ENCODE assay signal across 9 cellular contexts in the genomic region with DNA sequence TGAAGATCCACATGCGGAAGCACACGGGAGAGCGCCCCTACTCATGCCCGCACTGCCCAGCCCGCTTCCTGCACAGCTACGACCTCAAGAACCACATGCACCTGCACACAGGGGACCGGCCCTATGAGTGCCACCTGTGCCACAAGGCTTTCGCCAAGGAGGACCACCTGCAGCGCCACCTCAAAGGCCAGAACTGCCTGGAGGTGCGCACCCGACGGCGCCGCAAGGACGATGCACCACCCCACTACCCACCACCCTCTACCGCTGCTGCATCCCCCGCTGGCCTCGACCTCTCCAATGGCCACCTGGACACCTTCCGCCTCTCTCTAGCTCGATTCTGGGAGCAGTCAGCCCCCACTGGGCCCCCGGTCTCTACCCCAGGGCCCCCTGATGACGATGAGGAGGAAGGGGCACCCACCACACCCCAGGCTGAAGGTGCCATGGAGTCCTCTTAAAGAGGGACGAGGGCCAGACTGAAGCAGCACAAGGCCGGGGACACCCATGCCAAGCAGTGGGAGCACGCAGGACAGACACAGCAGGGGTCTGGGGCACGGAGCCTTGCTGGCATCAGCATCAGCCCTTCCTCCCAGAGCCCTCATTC. TPM values are rescaled to one million over a fixed set of nuclear protein-coding genes. Genes with fewer than 3 reads are reported as not detected.
DNase-seq lines count a peak whose midpoint lies in the region.
"Had no signal": no experiment of that assay in that cellular context is flagged by ENCODE, and none has a peak within 500 bp of the region (broad histone marks: within the 10 kb centered on the region; RNA-seq: fewer than 3 reads in every experiment).

No MANE protein-coding gene starts in this region.

- H3K36me3 Mint-ChIP-seq in activated T-helper 1 cell treated with anti-CD3 and anti-CD28 coated beads, Interleukin-12 subunit alpha, Interleukin-12 subunit beta, Interleukin-2, Interleukin-4 antibody, amounts not matched to agents 30 ng/mL and 10 ng/mL and 1 ng/mL, durations not matched to agents 14 hours and 24 hours and 36 hours (ENCODE audit: low read depth), result peaks cover 56% of the 10 kb centered on the region

- peak overlapping the region; percentile 42 for H3K27ac Mint-ChIP-seq in activated T-helper 1 cell treated with anti-CD3 and anti-CD28 coated beads, Interleukin-12 subunit alpha, Interleukin-12 subunit beta, Interleukin-2, Interleukin-4 antibody, amounts not matched to agents 30 ng/mL and 10 ng/mL and 1 ng/mL, durations not matched to agents 14 hours and 24 hours and 36 hours

- H3K4me1 Mint-ChIP-seq in activated T-helper 1 cell treated with anti-CD3 and anti-CD28 coated beads, Interleukin-12 subunit alpha, Interleukin-12 subunit beta, Interleukin-2, Interleukin-4 antibody, amounts not matched to agents 30 ng/mL and 10 ng/mL and 1 ng/mL, durations not matched to agents 14 hours and 24 hours and 36 hours (ENCODE audit: low read depth), result peaks cover 60% of the 10 kb centered on the region

- no peaks in the 10 kb centered on the region for H3K9me3 Mint-ChIP-seq in activated T-helper 1 cell treated with anti-CD3 and anti-CD28 coated beads, Interleukin-12 subunit alpha, Interleukin-12 subunit beta, Interleukin-2, Interleukin-4 antibody, amounts not matched to agents 30 ng/mL and 10 ng/mL and 1 ng/mL, durations not matched to agents 14 hours and 24 hours and 36 hours

- H3K4me1 ChIP-seq in iPS-20b (ENCODE audit: insufficient read depth, low read length) (peaks cover 13% of the 10 kb centered on the region; the same call in 1 of the 2 replicates), stomach smooth muscle (ENCODE audit: control insufficient read depth, insufficient read depth, low read length) (peaks cover 30% of the 10 kb centered on the region)

- no peak overlapping the region for H3K4me3 ChIP-seq in Jurkat, Clone E6-1 (ENCODE audit: low read length)
- peak overlapping the region; percentile 59; the same call in 1 of the 2 replicates for H3K4me3 ChIP-seq in iPS-20b (ENCODE audit: low read length)
- H3K4me3 ChIP-seq in stomach smooth muscle (ENCODE audit: low read length in 2 of 2), result no peak overlapping the region

- H3K9me3 ChIP-seq in iPS-20b (ENCODE audit: insufficient read depth, low read depth, low read length) (no peaks in the 10 kb centered on the region), stomach smooth muscle (ENCODE audit: control insufficient read depth in 2 of 2, low read length in 2 of 2) (no peaks in the 10 kb centered on the region)

- H3K27ac ChIP-seq in iPS-20b (ENCODE audit: low read length) (peak overlapping the region; percentile 45), stomach smooth muscle (ENCODE audit: low read length) (peak overlapping the region; percentile 88)

- DNase-seq in Jurkat, Clone E6-1 (ENCODE audit: low read depth, low spot score), result peak; percentile 86
- DNase-seq in activated T-helper 1 cell treated with anti-CD3 and anti-CD28 coated beads, Interleukin-12 subunit alpha, Interleukin-12 subunit beta, Interleukin-2, Interleukin-4 antibody, amounts not matched to agents 30 ng/mL and 10 ng/mL and 1 ng/mL, durations not matched to agents 14 hours and 24 hours and 36 hours (ENCODE audit: low spot score), result no peak
- DNase-seq in NCI-H526 (lab: John Stamatoyannopoulos, UW) (no peak), NCI-H446 treated with DMSO at 0.1 percent for 48 hours (lab: John Stamatoyannopoulos, UW) (no peak), NCI-H69 (lab: John Stamatoyannopoulos, UW) (no peak)

- intact Hi-C loops in activated T-helper 1 cell treated with anti-CD3 and anti-CD28 coated beads, Interleukin-12 subunit alpha, Interleukin-12 subunit beta, Interleukin-2, Interleukin-4 antibody, amounts not matched to agents 30 ng/mL and 10 ng/mL and 1 ng/mL, durations not matched to agents 14 hours and 24 hours and 36 hours (cut with micrococcal nuclease), result no loop called here

- H3K36me3 ChIP-seq in iPS-20b (ENCODE audit: insufficient read depth, low read depth, low read length), result peaks cover 29% of the 10 kb centered on the region
- H3K36me3 ChIP-seq in stomach smooth muscle (ENCODE audit: control insufficient read depth in 2 of 2, insufficient read depth in 2 of 2, low read length in 2 of 2), result no peaks in the 10 kb centered on the region

- H3K9ac ChIP-seq in iPS-20b (ENCODE audit: low read depth, low read length), result peak overlapping the region; percentile 72; the same call in 1 of the 2 replicates
- H3K9ac ChIP-seq in stomach smooth muscle (ENCODE audit: low read length in 2 of 2), result peak overlapping the region; percentile 76 to 80

- peak overlapping the region; percentile 69 for H3K4me3 Mint-ChIP-seq in activated T-helper 1 cell treated with anti-CD3 and anti-CD28 coated beads, Interleukin-12 subunit alpha, Interleukin-12 subunit beta, Interleukin-2, Interleukin-4 antibody, amounts not matched to agents 30 ng/mL and 10 ng/mL and 1 ng/mL, durations not matched to agents 14 hours and 24 hours and 36 hours

- H3K27me3 ChIP-seq in iPS-20b (ENCODE audit: insufficient read depth, low read length) (no peaks in the 10 kb centered on the region), stomach smooth muscle (ENCODE audit: control insufficient read depth in 1 of 2, insufficient read depth in 2 of 2, low read length in 2 of 2) (no peaks in the 10 kb centered on the region)

- no peaks in the 10 kb centered on the region for H3K27me3 Mint-ChIP-seq in activated T-helper 1 cell treated with anti-CD3 and anti-CD28 coated beads, Interleukin-12 subunit alpha, Interleukin-12 subunit beta, Interleukin-2, Interleukin-4 antibody, amounts not matched to agents 30 ng/mL and 10 ng/mL and 1 ng/mL, durations not matched to agents 14 hours and 24 hours and 36 hours (ENCODE audit: insufficient read depth)

RNA-seq across cellular contexts. Expression of a gene that starts 13.7 kb away (rescaled TPM):
- 3.9 TPM for polyA plus RNA-seq in Jurkat, Clone E6-1 (2012; ENCODE audit: insufficient read depth, insufficient read length)
- total RNA-seq in activated T-helper 1 cell treated with anti-CD3 and anti-CD28 coated beads, Interleukin-12 subunit alpha, Interleukin-12 subunit beta, Interleukin-2, Interleukin-4 antibody, amounts not matched to agents 30 ng/mL and 10 ng/mL and 1 ng/mL, durations not matched to agents 14 hours and 24 hours and 36 hours, result 166 and 172 TPM in 2 replicates

RNA-seq across cellular contexts. Expression of a gene that starts 17.2 kb away (rescaled TPM):
- not detected for polyA plus RNA-seq in Jurkat, Clone E6-1 (2012; ENCODE audit: insufficient read depth, insufficient read length)
- 0.26 and 0.27 TPM in 2 replicates for total RNA-seq in activated T-helper 1 cell treated with anti-CD3 and anti-CD28 coated beads, Interleukin-12 subunit alpha, Interleukin-12 subunit beta, Interleukin-2, Interleukin-4 antibody, amounts not matched to agents 30 ng/mL and 10 ng/mL and 1 ng/mL, durations not matched to agents 14 hours and 24 hours and 36 hours

RNA-seq across cellular contexts. Expression of a gene that starts 17.3 kb away (rescaled TPM):
- polyA plus RNA-seq in Jurkat, Clone E6-1 (2012; ENCODE audit: insufficient read depth, insufficient read length), result not detected
- not detected in 2 replicates for total RNA-seq in activated T-helper 1 cell treated with anti-CD3 and anti-CD28 coated beads, Interleukin-12 subunit alpha, Interleukin-12 subunit beta, Interleukin-2, Interleukin-4 antibody, amounts not matched to agents 30 ng/mL and 10 ng/mL and 1 ng/mL, durations not matched to agents 14 hours and 24 hours and 36 hours
- total RNA-seq: pulmonary artery endothelial cell had no signal

RNA-seq across cellular contexts. Expression of a gene that starts 22.9 kb away (rescaled TPM):
- not detected for polyA plus RNA-seq in Jurkat, Clone E6-1 (2012; ENCODE audit: insufficient read depth, insufficient read length)
- total RNA-seq in activated T-helper 1 cell treated with anti-CD3 and anti-CD28 coated beads, Interleukin-12 subunit alpha, Interleukin-12 subunit beta, Interleukin-2, Interleukin-4 antibody, amounts not matched to agents 30 ng/mL and 10 ng/mL and 1 ng/mL, durations not matched to agents 14 hours and 24 hours and 36 hours, result 1.5 and 1.8 TPM in 2 replicates
- total RNA-seq: esophagus mucosa had no signal

RNA-seq across cellular contexts. Expression of a gene that starts 33.2 kb away (rescaled TPM):
- 80.9 TPM for polyA plus RNA-seq in Jurkat, Clone E6-1 (2012; ENCODE audit: insufficient read depth, insufficient read length)
- 69.2 and 74.3 TPM in 2 replicates for total RNA-seq in activated T-helper 1 cell treated with anti-CD3 and anti-CD28 coated beads, Interleukin-12 subunit alpha, Interleukin-12 subunit beta, Interleukin-2, Interleukin-4 antibody, amounts not matched to agents 30 ng/mL and 10 ng/mL and 1 ng/mL, durations not matched to agents 14 hours and 24 hours and 36 hours
